14 cellular contexts compared by ENCODE assay signal in genomic region chr18:68316636-68317035, GRCh38.
DNase-seq lines count a peak whose midpoint lies in the region; ATAC-seq and TF ChIP-seq lines count a peak whose summit lies in the region.
"Had no signal": no experiment of that assay in that cellular context is flagged by ENCODE, and none has a peak within 500 bp of the region (broad histone marks: within the 10 kb centered on the region; RNA-seq: fewer than 3 reads in every experiment).

No MANE protein-coding gene starts in this region.

- no peaks in the 10 kb centered on the region for H3K4me1 ChIP-seq in testis

- TF ChIP-seq POLR2A in testis (IDR thresholded peaks at IDR 0.05), result no peak

- H3K27me3 ChIP-seq in testis, result no peaks in the 10 kb centered on the region

- H3K4me3 ChIP-seq in testis, result no peak overlapping the region

- H3K9me3 Mint-ChIP-seq in brain, result peaks cover 0 to 5% (median 3%) of the 10 kb centered on the region in 5 experiments

- no peaks in the 10 kb centered on the region for H3K36me3 ChIP-seq in testis (ENCODE audit: low read depth, missing control alignments)

- intact Hi-C loops in testis (cut with DNase I; ENCODE audit: low total_unique reads), result no loop called here

- WGBS in testis, 2 donors, result 43 to 47% methylated on average over 3 of the region's 3 CpGs

- no peak for ATAC-seq in HG02759 (IDR thresholded peaks at IDR 0.05; ENCODE audit: unreplicated experiment)
- ATAC-seq: effector memory CD8-positive, alpha-beta T cell; HCT116; T-helper 17 cell had no signal

- peak overlapping the region in 1 of 5 experiments; percentile 27 for H3K27ac Mint-ChIP-seq in brain
- H3K27ac Mint-ChIP-seq: CD4-positive, alpha-beta memory T cell; effector memory CD8-positive, alpha-beta T cell; naive B cell; T-helper 17 cell had no signal

- peak overlapping the region in 3 of 5 experiments; percentile 2 to 52 (median 42) for H3K4me3 Mint-ChIP-seq in brain
- H3K4me3 Mint-ChIP-seq: CD4-positive, alpha-beta memory T cell; effector memory CD8-positive, alpha-beta T cell; naive B cell; T-helper 17 cell had no signal

- H3K9me3 ChIP-seq in testis, result no peaks in the 10 kb centered on the region

- H3K27me3 Mint-ChIP-seq in brain, result no peaks in the 10 kb centered on the region
- H3K27me3 Mint-ChIP-seq: CD4-positive, alpha-beta memory T cell; effector memory CD8-positive, alpha-beta T cell; naive B cell; T-helper 17 cell had no signal

- peaks cover 17% of the 10 kb centered on the region for H3K4me1 Mint-ChIP-seq in brain
- H3K4me1 Mint-ChIP-seq: CD4-positive, alpha-beta memory T cell; naive B cell; T-helper 17 cell had no signal

- TF ChIP-seq CTCF in brain (conservative IDR thresholded peaks at IDR 0.05), result no peak
- no peak for TF ChIP-seq CTCF in testis (IDR thresholded peaks at IDR 0.05)

- H3K27ac ChIP-seq in testis, result no peak overlapping the region

- no peaks in the 10 kb centered on the region for H3K36me3 Mint-ChIP-seq in brain
- H3K36me3 Mint-ChIP-seq: CD4-positive, alpha-beta memory T cell; naive B cell had no signal

- peak; percentile 32 for DNase-seq in AG08395 (ENCODE audit: low spot score)
- peak; percentile 46 for DNase-seq in HT1080 (ENCODE audit: low read depth)
- peak; percentile 8 for DNase-seq in left kidney (ENCODE audit: low read depth, low spot score)
- no peak for DNase-seq in NCI-H187 (lab: John Stamatoyannopoulos, UW)
- no peak for DNase-seq in D341Med (ENCODE audit: low spot score)
- no peak for DNase-seq in testis
- DNase-seq: CD4-positive, alpha-beta memory T cell; effector memory CD8-positive, alpha-beta T cell; naive B cell; stimulated activated naive CD4-positive, alpha-beta T cell; T-helper 17 cell had no signal

Comparison
In these comparisons a context has a peak if more than half of its experiments do, and no peak if none do; other contexts are left out.
1. DNase-seq: peak in AG08395 (single experiment), HT1080 (single experiment) and left kidney (single experiment); none in NCI-H187 (0 of 2), D341Med (single experiment) and testis (single experiment).